ENCODE assay signal across 25 cellular contexts in the genomic region with DNA sequence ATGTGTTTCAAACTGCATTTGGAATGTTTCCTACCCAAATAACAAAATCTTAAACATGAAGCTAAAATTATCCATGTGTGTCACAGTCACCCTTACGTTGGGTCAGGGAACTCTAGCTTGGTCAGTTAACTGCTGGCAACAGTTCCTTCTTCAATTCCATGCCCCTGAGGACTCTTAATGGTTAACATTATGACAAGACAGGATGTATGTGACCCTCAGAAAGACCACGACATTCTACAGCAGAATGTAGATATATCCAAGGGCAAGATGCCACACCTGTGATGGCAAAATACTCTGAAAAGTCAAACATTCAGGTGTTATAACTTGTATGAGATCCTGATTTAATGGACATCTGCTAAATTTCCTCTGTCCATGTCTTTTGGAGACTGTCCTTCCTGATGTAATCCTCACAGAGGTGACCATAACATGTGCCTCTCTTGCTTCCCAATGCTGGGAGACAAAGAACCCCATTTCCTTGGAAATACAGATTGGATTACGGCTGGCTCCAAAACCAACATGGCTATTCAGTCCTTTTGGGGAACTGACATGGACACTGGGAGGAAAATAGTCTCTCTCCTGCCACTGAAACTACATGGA.
"Had no signal": no experiment of that assay in that cellular context is flagged by ENCODE, and none has a peak within 500 bp of the region (broad histone marks: within the 10 kb centered on the region; RNA-seq: fewer than 3 reads in every experiment).

No MANE protein-coding gene starts in this region.

- H3K27ac ChIP-seq: HL-60, RWPE1, SJCRH30 had no signal

- DNase-seq: Karpas-422, KG1, MG63, NCI-H1092, NCI-H1105 treated with DMSO at 0.1 percent for 48 hours, NCI-H1417 treated with DMSO at 0.1 percent for 48 hours, NCI-H146, NCI-H187, NCI-H2029, NCI-H2081 treated with DMSO at 0.1 percent for 48 hours, NCI-H2171, NCI-H226, NCI-H446, NCI-H510A, NCI-H524 treated with DMSO at 0.1 percent for 48 hours, NCI-H69, NCI-H774, SHP77 treated with DMSO at 0.1 percent for 48 hours, SJCRH30 had no signal

- FAIRE-seq: HTR-8/SVneo had no signal

- H3K4me1 ChIP-seq: SJCRH30 had no signal

- H3K27me3 ChIP-seq: MG63, SJCRH30 had no signal

- ATAC-seq: Panc1, Right ventricle myocardium inferior, SK-N-SH treated with all-trans-retinoic acid at 6 μM for 48 hours had no signal

- H3K9me3 ChIP-seq: MG63, SJCRH30 had no signal

- H3K4me3 ChIP-seq: MG63, SJCRH30 had no signal
